In genomic region chr2:20065885-20066602, GRCh38 we compare ENCODE assay signal across 8 cellular contexts. TPM values are rescaled to one million over a fixed set of nuclear protein-coding genes. Genes with fewer than 3 reads are reported as not detected.
A peak's percentile ranks its signal among the peaks of the same experiment; 100 is the strongest.
DNase-seq lines count a peak whose midpoint lies in the region; ATAC-seq and TF ChIP-seq lines count a peak whose summit lies in the region.

No MANE protein-coding gene starts in this region.

- no peaks in the 10 kb centered on the region for H3K36me3 ChIP-seq in MG63

- no peaks in the 10 kb centered on the region for H3K9me3 Mint-ChIP-seq in stimulated activated effector memory CD8-positive, alpha-beta T cell treated with anti-CD3 and anti-CD28 coated beads, Interleukin-12 subunit alpha, Interleukin-12 subunit beta, amount 100 ng/mL, for 72 hours

- H3K27me3 ChIP-seq in MG63: no peaks in the 10 kb centered on the region

- H3K27ac Mint-ChIP-seq in stimulated activated effector memory CD8-positive, alpha-beta T cell treated with anti-CD3 and anti-CD28 coated beads, Interleukin-12 subunit alpha, Interleukin-12 subunit beta, amount 100 ng/mL, for 72 hours: no peak overlapping the region

- no peak overlapping the region for H3K4me3 Mint-ChIP-seq in stimulated activated effector memory CD8-positive, alpha-beta T cell treated with anti-CD3 and anti-CD28 coated beads, Interleukin-12 subunit alpha, Interleukin-12 subunit beta, amount 100 ng/mL, for 72 hours

- peaks cover 21% of the 10 kb centered on the region for H3K9me3 ChIP-seq in MG63

- peak; percentile 99 for DNase-seq in COR-L47 (lab: John Stamatoyannopoulos, UW)
- DNase-seq in MG63: peak; percentile 97
- DNase-seq in foreskin melanocyte: peak; percentile 38
- no peak for DNase-seq in stimulated activated effector memory CD8-positive, alpha-beta T cell treated with anti-CD3 and anti-CD28 coated beads, Interleukin-12 subunit alpha, Interleukin-12 subunit beta, amount 100 ng/mL, for 72 hours (ENCODE audit: low spot score in 2 of 2)
- DNase-seq in stimulated activated CD4-positive, alpha-beta T cell treated with anti-CD3 and anti-CD28 coated beads, Interleukin-4, amount 100 ng/mL, for 24 hours: no peak

- H3K4me3 ChIP-seq in MG63: no peak overlapping the region

- no peaks in the 10 kb centered on the region for H3K36me3 Mint-ChIP-seq in stimulated activated effector memory CD8-positive, alpha-beta T cell treated with anti-CD3 and anti-CD28 coated beads, Interleukin-12 subunit alpha, Interleukin-12 subunit beta, amount 100 ng/mL, for 72 hours

- H3K4me1 Mint-ChIP-seq in stimulated activated effector memory CD8-positive, alpha-beta T cell treated with anti-CD3 and anti-CD28 coated beads, Interleukin-12 subunit alpha, Interleukin-12 subunit beta, amount 100 ng/mL, for 72 hours: peaks cover 5% of the 10 kb centered on the region

- peak; percentile 86 for ATAC-seq in SK-N-SH treated with all-trans-retinoic acid at 6 μM for 48 hours
- ATAC-seq in stimulated activated effector memory CD8-positive, alpha-beta T cell treated with anti-CD3 and anti-CD28 coated beads, Interleukin-12 subunit alpha, Interleukin-12 subunit beta, amount 100 ng/mL, for 72 hours: peak; percentile 72
- no peak for ATAC-seq in HG03045 (IDR thresholded peaks at IDR 0.05; ENCODE audit: unreplicated experiment)
- ATAC-seq in GM21723 (IDR thresholded peaks at IDR 0.05; ENCODE audit: unreplicated experiment): no peak

TF ChIP-seq in SK-N-SH treated with all-trans-retinoic acid at 6 μM for 48 hours, 23 proteins besides CTCF, POLR2A, EP300 and RAD21:
- TF ChIP-seq ZNF8 (CRISPR knock-in tag; IDR thresholded peaks at IDR 0.05) (no peak), TSHZ2 (CRISPR knock-in tag; IDR thresholded peaks at IDR 0.05) (no peak; the same call in 1 of the 2 replicates), CSDC2 (CRISPR knock-in tag; IDR thresholded peaks at IDR 0.05) (peak; percentile 80; the same call in 1 of the 2 replicates), CREB5 (CRISPR knock-in tag; IDR thresholded peaks at IDR 0.05; ENCODE audit: low read depth) (no peak), TCF4 (CRISPR knock-in tag; IDR thresholded peaks at IDR 0.05; ENCODE audit: borderline replicate concordance) (no peak), GLIS3 (CRISPR knock-in tag; IDR thresholded peaks at IDR 0.05) (no peak), SNAI2 (CRISPR knock-in tag; IDR thresholded peaks at IDR 0.05) (no peak), ESRRG (CRISPR knock-in tag; IDR thresholded peaks at IDR 0.05) (no peak), ZFP3 (CRISPR knock-in tag; IDR thresholded peaks at IDR 0.05) (peak; percentile 73), POU6F1 (CRISPR knock-in tag; IDR thresholded peaks at IDR 0.05; ENCODE audit: borderline replicate concordance, low read depth) (no peak), ZC3H10 (CRISPR knock-in tag; IDR thresholded peaks at IDR 0.05) (no peak), ISL1 (CRISPR knock-in tag; IDR thresholded peaks at IDR 0.05) (peak; percentile 55; the same call in 1 of the 2 replicates), PPARA (CRISPR knock-in tag; IDR thresholded peaks at IDR 0.05; ENCODE audit: borderline replicate concordance) (no peak)

RNA-seq across cellular contexts. Expression of gene LAPTM4A, which starts 14.6 kb away (rescaled TPM):
- 174 and 250 TPM in 2 replicates for total RNA-seq in MG63 (2014; rRNA removed; shearing (Covaris generic); ENCODE audit: low replicate concordance)

RNA-seq across cellular contexts. Expression of gene MATN3, which starts 53.6 kb away (rescaled TPM):
- 0.15 and 0.76 TPM in 2 replicates for total RNA-seq in MG63 (2014; rRNA removed; shearing (Covaris generic); ENCODE audit: low replicate concordance)

Comparison
In these comparisons a context has a peak if more than half of its experiments do, and no peak if none do; other contexts are left out.
1. DNase-seq: peak in COR-L47 (single experiment), MG63 (single experiment) and foreskin melanocyte (single experiment); none in stimulated activated effector memory CD8-positive, alpha-beta T cell treated with anti-CD3 and anti-CD28 coated beads, Interleukin-12 subunit alpha, Interleukin-12 subunit beta, amount 100 ng/mL, for 72 hours (0 of 2) and stimulated activated CD4-positive, alpha-beta T cell treated with anti-CD3 and anti-CD28 coated beads, Interleukin-4, amount 100 ng/mL, for 24 hours (single experiment).
2. ATAC-seq: peak in SK-N-SH treated with all-trans-retinoic acid at 6 μM for 48 hours (single experiment) and stimulated activated effector memory CD8-positive, alpha-beta T cell treated with anti-CD3 and anti-CD28 coated beads, Interleukin-12 subunit alpha, Interleukin-12 subunit beta, amount 100 ng/mL, for 72 hours (single experiment); none in HG03045 (single experiment) and GM21723 (single experiment).